1 cellular context compared by ENCODE assay signal in the genomic region with DNA sequence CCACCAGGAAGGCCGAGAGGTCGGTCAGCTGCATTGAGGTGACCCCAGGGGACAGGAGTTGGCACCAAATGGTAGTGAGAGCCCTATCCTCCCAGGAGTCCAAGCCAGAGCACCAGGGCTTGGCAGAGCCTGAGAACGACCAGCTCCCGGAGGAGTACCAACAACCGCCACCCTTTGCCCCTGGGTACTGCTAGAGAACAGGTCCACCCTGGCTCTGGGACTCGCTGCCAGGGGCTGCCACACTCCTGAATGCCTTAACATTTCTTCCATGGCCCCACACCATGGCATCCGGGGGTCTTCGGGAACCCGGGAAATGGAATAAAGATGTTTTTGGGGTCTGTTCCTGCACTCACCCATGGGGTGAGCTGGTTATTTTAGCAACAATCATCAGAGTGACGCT.
TF ChIP-seq lines count a peak whose summit lies in the region.

No MANE protein-coding gene starts in this region.

TF ChIP-seq in HepG2, 621 proteins besides CTCF, POLR2A, EP300 and RAD21:
- TF ChIP-seq, protein P1, sequence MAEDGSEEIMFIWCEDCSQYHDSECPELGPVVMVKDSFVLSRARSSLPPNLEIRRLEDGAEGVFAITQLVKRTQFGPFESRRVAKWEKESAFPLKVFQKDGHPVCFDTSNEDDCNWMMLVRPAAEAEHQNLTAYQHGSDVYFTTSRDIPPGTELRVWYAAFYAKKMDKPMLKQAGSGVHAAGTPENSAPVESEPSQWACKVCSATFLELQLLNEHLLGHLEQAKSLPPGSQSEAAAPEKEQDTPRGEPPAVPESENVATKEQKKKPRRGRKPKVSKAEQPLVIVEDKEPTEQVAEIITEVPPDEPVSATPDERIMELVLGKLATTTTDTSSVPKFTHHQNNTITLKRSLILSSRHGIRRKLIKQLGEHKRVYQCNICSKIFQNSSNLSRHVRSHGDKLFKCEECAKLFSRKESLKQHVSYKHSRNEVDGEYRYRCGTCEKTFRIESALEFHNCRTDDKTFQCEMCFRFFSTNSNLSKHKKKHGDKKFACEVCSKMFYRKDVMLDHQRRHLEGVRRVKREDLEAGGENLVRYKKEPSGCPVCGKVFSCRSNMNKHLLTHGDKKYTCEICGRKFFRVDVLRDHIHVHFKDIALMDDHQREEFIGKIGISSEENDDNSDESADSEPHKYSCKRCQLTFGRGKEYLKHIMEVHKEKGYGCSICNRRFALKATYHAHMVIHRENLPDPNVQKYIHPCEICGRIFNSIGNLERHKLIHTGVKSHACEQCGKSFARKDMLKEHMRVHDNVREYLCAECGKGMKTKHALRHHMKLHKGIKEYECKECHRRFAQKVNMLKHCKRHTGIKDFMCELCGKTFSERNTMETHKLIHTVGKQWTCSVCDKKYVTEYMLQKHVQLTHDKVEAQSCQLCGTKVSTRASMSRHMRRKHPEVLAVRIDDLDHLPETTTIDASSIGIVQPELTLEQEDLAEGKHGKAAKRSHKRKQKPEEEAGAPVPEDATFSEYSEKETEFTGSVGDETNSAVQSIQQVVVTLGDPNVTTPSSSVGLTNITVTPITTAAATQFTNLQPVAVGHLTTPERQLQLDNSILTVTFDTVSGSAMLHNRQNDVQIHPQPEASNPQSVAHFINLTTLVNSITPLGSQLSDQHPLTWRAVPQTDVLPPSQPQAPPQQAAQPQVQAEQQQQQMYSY (CRISPR knock-in tag; IDR thresholded peaks at IDR 0.05): no peak
- TF ChIP-seq FOXK2 (IDR thresholded peaks at IDR 0.05) (no peak), ZNF12 (CRISPR knock-in tag; IDR thresholded peaks at IDR 0.05) (no peak), SAFB2 (CRISPR knock-in tag; IDR thresholded peaks at IDR 0.05; ENCODE audit: borderline replicate concordance, low read depth) (no peak), CREM (IDR thresholded peaks at IDR 0.05) (no peak), CREM (CRISPR knock-in tag; IDR thresholded peaks at IDR 0.05) (no peak), TCF7L2 (IDR thresholded peaks at IDR 0.05; ENCODE audit: low read depth, low read length) (no peak), MED8 (CRISPR knock-in tag; IDR thresholded peaks at IDR 0.05; ENCODE audit: insufficient replicate concordance) (no peak), ZKSCAN1 (IDR thresholded peaks at IDR 0.05; ENCODE audit: low read length) (no peak), RFX1 (IDR thresholded peaks at IDR 0.05) (no peak), MEIS2 (CRISPR knock-in tag; IDR thresholded peaks at IDR 0.05) (no peak), ZNF510 (CRISPR knock-in tag; IDR thresholded peaks at IDR 0.05; ENCODE audit: low read depth) (no peak), HIVEP1 (CRISPR knock-in tag; IDR thresholded peaks at IDR 0.05) (no peak), ZSCAN21 (CRISPR knock-in tag; IDR thresholded peaks at IDR 0.05; ENCODE audit: borderline replicate concordance) (no peak), XBP1 (CRISPR knock-in tag; IDR thresholded peaks at IDR 0.05) (no peak), PHF21A (CRISPR knock-in tag; IDR thresholded peaks at IDR 0.05) (no peak)
- TF ChIP-seq, protein P2, sequence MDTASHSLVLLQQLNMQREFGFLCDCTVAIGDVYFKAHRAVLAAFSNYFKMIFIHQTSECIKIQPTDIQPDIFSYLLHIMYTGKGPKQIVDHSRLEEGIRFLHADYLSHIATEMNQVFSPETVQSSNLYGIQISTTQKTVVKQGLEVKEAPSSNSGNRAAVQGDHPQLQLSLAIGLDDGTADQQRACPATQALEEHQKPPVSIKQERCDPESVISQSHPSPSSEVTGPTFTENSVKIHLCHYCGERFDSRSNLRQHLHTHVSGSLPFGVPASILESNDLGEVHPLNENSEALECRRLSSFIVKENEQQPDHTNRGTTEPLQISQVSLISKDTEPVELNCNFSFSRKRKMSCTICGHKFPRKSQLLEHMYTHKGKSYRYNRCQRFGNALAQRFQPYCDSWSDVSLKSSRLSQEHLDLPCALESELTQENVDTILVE (CRISPR knock-in tag; IDR thresholded peaks at IDR 0.05): no peak
- TF ChIP-seq, protein P3, sequence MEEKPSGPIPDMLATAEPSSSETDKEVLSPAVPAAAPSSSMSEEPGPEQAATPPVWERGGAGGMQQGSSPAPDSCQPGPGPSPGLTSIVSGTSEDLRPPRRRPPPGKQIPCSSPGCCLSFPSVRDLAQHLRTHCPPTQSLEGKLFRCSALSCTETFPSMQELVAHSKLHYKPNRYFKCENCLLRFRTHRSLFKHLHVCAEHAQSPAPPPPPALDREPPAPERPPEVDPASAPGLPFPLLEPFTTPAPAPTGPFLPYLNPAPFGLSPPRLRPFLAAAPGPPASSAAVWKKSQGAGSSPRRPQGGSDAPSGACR (CRISPR knock-in tag; IDR thresholded peaks at IDR 0.05): no peak
- TF ChIP-seq, protein P4, sequence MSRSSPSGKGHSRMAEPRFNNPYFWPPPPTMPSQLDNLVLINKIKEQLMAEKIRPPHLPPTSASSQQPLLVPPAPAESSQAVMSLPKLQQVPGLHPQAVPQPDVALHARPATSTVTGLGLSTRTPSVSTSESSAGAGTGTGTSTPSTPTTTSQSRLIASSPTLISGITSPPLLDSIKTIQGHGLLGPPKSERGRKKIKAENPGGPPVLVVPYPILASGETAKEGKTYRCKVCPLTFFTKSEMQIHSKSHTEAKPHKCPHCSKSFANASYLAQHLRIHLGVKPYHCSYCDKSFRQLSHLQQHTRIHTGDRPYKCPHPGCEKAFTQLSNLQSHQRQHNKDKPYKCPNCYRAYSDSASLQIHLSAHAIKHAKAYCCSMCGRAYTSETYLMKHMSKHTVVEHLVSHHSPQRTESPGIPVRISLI (CRISPR knock-in tag; IDR thresholded peaks at IDR 0.05; ENCODE audit: borderline replicate concordance): no peak
- TF ChIP-seq, protein P5, sequence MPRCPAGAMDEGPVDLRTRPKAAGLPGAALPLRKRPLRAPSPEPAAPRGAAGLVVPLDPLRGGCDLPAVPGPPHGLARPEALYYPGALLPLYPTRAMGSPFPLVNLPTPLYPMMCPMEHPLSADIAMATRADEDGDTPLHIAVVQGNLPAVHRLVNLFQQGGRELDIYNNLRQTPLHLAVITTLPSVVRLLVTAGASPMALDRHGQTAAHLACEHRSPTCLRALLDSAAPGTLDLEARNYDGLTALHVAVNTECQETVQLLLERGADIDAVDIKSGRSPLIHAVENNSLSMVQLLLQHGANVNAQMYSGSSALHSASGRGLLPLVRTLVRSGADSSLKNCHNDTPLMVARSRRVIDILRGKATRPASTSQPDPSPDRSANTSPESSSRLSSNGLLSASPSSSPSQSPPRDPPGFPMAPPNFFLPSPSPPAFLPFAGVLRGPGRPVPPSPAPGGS (CRISPR knock-in tag; IDR thresholded peaks at IDR 0.05): no peak
- TF ChIP-seq, protein P6, sequence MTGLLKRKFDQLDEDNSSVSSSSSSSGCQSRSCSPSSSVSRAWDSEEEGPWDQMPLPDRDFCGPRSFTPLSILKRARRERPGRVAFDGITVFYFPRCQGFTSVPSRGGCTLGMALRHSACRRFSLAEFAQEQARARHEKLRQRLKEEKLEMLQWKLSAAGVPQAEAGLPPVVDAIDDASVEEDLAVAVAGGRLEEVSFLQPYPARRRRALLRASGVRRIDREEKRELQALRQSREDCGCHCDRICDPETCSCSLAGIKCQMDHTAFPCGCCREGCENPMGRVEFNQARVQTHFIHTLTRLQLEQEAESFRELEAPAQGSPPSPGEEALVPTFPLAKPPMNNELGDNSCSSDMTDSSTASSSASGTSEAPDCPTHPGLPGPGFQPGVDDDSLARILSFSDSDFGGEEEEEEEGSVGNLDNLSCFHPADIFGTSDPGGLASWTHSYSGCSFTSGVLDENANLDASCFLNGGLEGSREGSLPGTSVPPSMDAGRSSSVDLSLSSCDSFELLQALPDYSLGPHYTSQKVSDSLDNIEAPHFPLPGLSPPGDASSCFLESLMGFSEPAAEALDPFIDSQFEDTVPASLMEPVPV (CRISPR knock-in tag; IDR thresholded peaks at IDR 0.05): no peak
